23 cellular contexts compared by ENCODE assay signal in the genomic region with DNA sequence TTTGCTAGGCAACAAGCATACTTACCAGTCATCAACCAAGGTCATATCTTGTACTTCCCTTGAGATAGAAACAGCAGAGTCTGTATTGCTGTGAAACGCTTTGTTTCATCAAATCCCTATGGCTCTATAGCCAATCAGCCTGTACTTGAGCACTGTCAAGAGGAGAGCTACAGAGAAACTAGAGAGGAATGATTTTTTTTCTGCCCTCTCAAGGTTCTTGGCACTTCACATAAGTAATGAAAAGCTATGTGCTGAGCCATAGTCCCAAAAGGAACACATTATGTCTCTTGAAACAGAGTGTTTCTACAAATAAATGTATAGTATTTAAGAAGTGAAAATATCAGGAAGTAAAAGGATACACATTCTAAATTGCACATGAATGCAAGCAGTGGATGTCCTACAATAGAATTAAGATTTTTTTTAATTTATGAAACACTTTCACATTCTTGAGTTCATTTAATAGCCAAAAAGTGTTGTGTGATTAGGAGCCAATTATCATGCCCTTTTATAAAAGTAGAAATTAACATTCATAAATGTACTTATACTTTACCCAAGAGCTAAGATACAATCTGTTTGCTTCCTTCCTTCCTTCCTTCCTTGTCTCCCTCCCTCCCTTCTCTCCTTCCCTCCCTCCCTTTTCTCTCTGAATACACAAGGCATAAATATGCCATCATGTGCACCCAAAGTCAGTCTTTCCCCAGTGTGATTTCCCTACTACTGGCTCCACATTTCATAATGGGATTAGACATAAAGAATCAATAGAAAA.
DNase-seq lines count a peak whose midpoint lies in the region; ATAC-seq, FAIRE-seq and TF ChIP-seq lines count a peak whose summit lies in the region.
"Had no signal": no experiment of that assay in that cellular context is flagged by ENCODE, and none has a peak within 500 bp of the region (broad histone marks: within the 10 kb centered on the region; RNA-seq: fewer than 3 reads in every experiment).

No MANE protein-coding gene starts in this region.

- intact Hi-C loops in A673 (cut with micrococcal nuclease; ENCODE audit: unreplicated experiment): loop anchor here (1.0 to 5.0 kb wide), 2 partner anchors 14 to 46 kb away; no protein-coding TSS in a partner anchor

- H3K27ac ChIP-seq in A673 (ENCODE audit: low read depth, low read length, poor library complexity, severe bottlenecking) (peak overlapping the region; percentile 75), small intestine (ENCODE audit: low read depth in 1 of 2, low read length in 1 of 2) (no peak overlapping the region)

- H3K9me3 Mint-ChIP-seq in progenitor cell of endocrine pancreas (ENCODE audit: low read depth): peaks cover 10% of the 10 kb centered on the region
- H3K9me3 Mint-ChIP-seq: GM23338 had no signal

- no TSS peak for BruUV-seq in A673 (replicated peaks; lab: Mats Ljungman, UMichigan)

- H3K27me3 Mint-ChIP-seq in progenitor cell of endocrine pancreas: no peaks in the 10 kb centered on the region

- peak overlapping the region; percentile 1 for H3K4me3 ChIP-seq in A673 (ENCODE audit: low read depth, low read length, poor library complexity, severe bottlenecking)
- no peak overlapping the region for H3K4me3 ChIP-seq in fibroblast of villous mesenchyme (ENCODE audit: low read depth, low read length)
- H3K4me3 ChIP-seq in small intestine (ENCODE audit: low read depth in 1 of 2, low read length in 2 of 2): no peak overlapping the region
- H3K4me3 ChIP-seq: GM23338 had no signal

- H3K9me3 ChIP-seq in A673 (ENCODE audit: low read depth, low read length, poor library complexity, severe bottlenecking) (no peaks in the 10 kb centered on the region), small intestine (ENCODE audit: control insufficient read depth, low read depth) (no peaks in the 10 kb centered on the region)

- H3K36me3 ChIP-seq in A673 (ENCODE audit: insufficient read depth, low read length, poor library complexity, severe bottlenecking) (peaks cover 28% of the 10 kb centered on the region), small intestine (ENCODE audit: control insufficient read depth in 2 of 2, insufficient read depth in 2 of 2, low read length in 2 of 2) (no peaks in the 10 kb centered on the region)

- DNase-seq in A673 (ENCODE audit: low spot score): peak; percentile 97
- DNase-seq in NCI-H187 treated with DMSO at 0.1 percent for 48 hours (lab: John Stamatoyannopoulos, UW): peak; percentile 60
- peak; percentile 6 for DNase-seq in fibroblast of villous mesenchyme (ENCODE audit: low read depth)
- DNase-seq in progenitor cell of endocrine pancreas (ENCODE audit: low spot score, unreplicated experiment): no peak
- no peak for DNase-seq in DMS114 treated with DMSO at 0.1 percent for 48 hours (lab: John Stamatoyannopoulos, UW; ENCODE audit: unreplicated experiment)
- no peak for DNase-seq in NCI-H1105 treated with DMSO at 0.1 percent for 48 hours (lab: John Stamatoyannopoulos, UW)
- DNase-seq in small intestine: no peak
- DNase-seq: 8988T; CD4-positive, CD25-positive, alpha-beta regulatory T cell; COR-L47; KG1; NCI-H1436; NCI-H2081; NCI-H510A; NCI-H748 treated with DMSO at 0.1 percent for 48 hours; Right ventricle myocardium superior had no signal

- peak overlapping the region; percentile 9 for H3K27ac Mint-ChIP-seq in progenitor cell of endocrine pancreas
- H3K27ac Mint-ChIP-seq: B cell; CD4-positive, CD25-positive, alpha-beta regulatory T cell; GM23338 had no signal

- CTCF ChIA-PET in A673 (lab: Charles Lee): interaction anchor here (0.7 kb wide), 1 partner anchor 10 kb away, joined by 3 read pairs; no protein-coding TSS in a partner anchor

- H3K4me1 ChIP-seq in A673 (ENCODE audit: insufficient read depth, low read length, poor library complexity, severe bottlenecking) (peaks cover 57% of the 10 kb centered on the region), small intestine (ENCODE audit: control insufficient read depth in 2 of 2, insufficient read depth in 1 of 2, low read depth in 1 of 2, low read length in 1 of 2) (no peaks in the 10 kb centered on the region)

- H3K4me3 Mint-ChIP-seq in progenitor cell of endocrine pancreas (ENCODE audit: low read depth): no peak overlapping the region
- H3K4me3 Mint-ChIP-seq: B cell; CD4-positive, CD25-positive, alpha-beta regulatory T cell; GM23338 had no signal

- WGBS in small intestine, 3 donors: 79 to 86% (median 79%) methylated on average over 1 of the region's 1 CpG

- H3K4me1 Mint-ChIP-seq in progenitor cell of endocrine pancreas (ENCODE audit: low read depth): peaks cover 17% of the 10 kb centered on the region
- H3K4me1 Mint-ChIP-seq: B cell; CD4-positive, CD25-positive, alpha-beta regulatory T cell; GM23338 had no signal

- ATAC-seq in HG02973 (IDR thresholded peaks at IDR 0.05; ENCODE audit: unreplicated experiment): no peak
- ATAC-seq: GM23338, HepG2 had no signal

- TF ChIP-seq CTCF in A673 (conservative IDR thresholded peaks at IDR 0.05; ENCODE audit: low read depth, low read length) (no peak), fibroblast of villous mesenchyme (IDR thresholded peaks at IDR 0.05; ENCODE audit: insufficient read depth, low read depth, low read length) (no peak), progenitor cell of endocrine pancreas (IDR thresholded peaks at IDR 0.05; ENCODE audit: unreplicated experiment) (no peak)

- no peak for FAIRE-seq in small intestine (lab: Jason Lieb, UNC)
- FAIRE-seq: GM12892, GM18507, HepG2, RCC 7860 had no signal

- peaks cover 9% of the 10 kb centered on the region for H3K36me3 Mint-ChIP-seq in progenitor cell of endocrine pancreas (ENCODE audit: insufficient read depth)
- H3K36me3 Mint-ChIP-seq: CD4-positive, CD25-positive, alpha-beta regulatory T cell had no signal

- POLR2A ChIA-PET in A673 (lab: Charles Lee; ENCODE audit: low non-redundant PET): interaction anchor here (0.6 kb wide), 1 partner anchor 29 kb away, joined by 3 read pairs; no protein-coding TSS in a partner anchor

- H3K27me3 ChIP-seq in A673 (replicated peaks; ENCODE audit: insufficient read depth, low read depth, low read length, poor library complexity) (no peaks in the 10 kb centered on the region), small intestine (ENCODE audit: control insufficient read depth in 2 of 2, insufficient read depth in 2 of 2, low read length in 2 of 2) (no peaks in the 10 kb centered on the region)

Comparison
In these comparisons a context has a peak if more than half of its experiments do, and no peak if none do; other contexts are left out.
1. DNase-seq: peak in A673 (single experiment), NCI-H187 treated with DMSO at 0.1 percent for 48 hours (single experiment) and fibroblast of villous mesenchyme (single experiment); none in progenitor cell of endocrine pancreas (single experiment), DMS114 treated with DMSO at 0.1 percent for 48 hours (single experiment), NCI-H1105 treated with DMSO at 0.1 percent for 48 hours (single experiment) and small intestine (single experiment).